In genomic region chr3:153643477-153643876, GRCh38 we compare ENCODE assay signal across 7 cellular contexts.
A peak's percentile ranks its signal among the peaks of the same experiment; 100 is the strongest.
DNase-seq lines count a peak whose midpoint lies in the region; ATAC-seq and TF ChIP-seq lines count a peak whose summit lies in the region.
"Not testable (repeated sequence)": the region's sequence is repeated elsewhere in the genome, so short reads cannot be mapped to it uniquely, and the experiment has no call there.

No MANE protein-coding gene starts in this region.

- H3K4me1 ChIP-seq in CD4-positive, alpha-beta memory T cell (ENCODE audit: insufficient read depth, low read length) = peaks cover 41% of the 10 kb centered on the region
- not testable (repeated sequence) for H3K4me1 ChIP-seq in MM.1S (ENCODE audit: low read length)
- H3K4me1 ChIP-seq in naive thymus-derived CD4-positive, alpha-beta T cell (ENCODE audit: control insufficient read depth in 2 of 2, insufficient read depth in 2 of 2, low read length in 2 of 2) = peaks cover 16 to 24% of the 10 kb centered on the region in 2 donors

- H3K4me2 ChIP-seq in MM.1S (ENCODE audit: low read depth, low read length) = not testable (repeated sequence)

- not testable (repeated sequence) for H3K9ac ChIP-seq in MM.1S (ENCODE audit: low read length)

- H3K79me2 ChIP-seq in MM.1S (ENCODE audit: low read length) = not testable (repeated sequence)

- not testable (repeated sequence) for H3K4me3 ChIP-seq in CD4-positive, alpha-beta memory T cell (ENCODE audit: low read length in 2 of 2); MM.1S (ENCODE audit: low read length); naive thymus-derived CD4-positive, alpha-beta T cell (ENCODE audit: low read length)

- CTCF ChIA-PET in CD4-positive, alpha-beta memory T cell (lab: Charles Lee; ENCODE audit: partially characterized antibody) = interaction anchor here (1.0 to 4.4 kb wide), 4 partner anchors 14 to 482 kb away, joined by 3 to 23 read pairs (median 4); no protein-coding TSS in a partner anchor
- CTCF ChIA-PET in WTC11 (lab: Charles Lee); naive thymus-derived CD4-positive, alpha-beta T cell (lab: Charles Lee): not testable (repeated sequence)
- CTCF ChIA-PET in activated CD8-positive, alpha-beta T cell treated with anti-CD3 and anti-CD28 coated beads for 36 hours (lab: Charles Lee) = interaction anchor here (0.6 kb wide), 1 partner anchor 97 kb away, joined by 4 read pairs; no protein-coding TSS in a partner anchor

- H3K27me3 Mint-ChIP-seq in CD4-positive, alpha-beta memory T cell; WTC11 (ENCODE audit: low read depth); activated CD8-positive, alpha-beta T cell treated with anti-CD3 and anti-CD28 coated beads for 36 hours; activated T-helper 17 cell treated with anti-CD3 and anti-CD28 coated beads, Interleukin-2, amount 50 U/mL, for 72 hours; activated naive CD8-positive, alpha-beta T cell treated with anti-CD3 and anti-CD28 coated beads, Interleukin-2, amount 10 ng/mL, durations not matched to agents 7 days and 5 days; naive thymus-derived CD4-positive, alpha-beta T cell: not testable (repeated sequence)

- H3K9me3 Mint-ChIP-seq in CD4-positive, alpha-beta memory T cell; activated CD8-positive, alpha-beta T cell treated with anti-CD3 and anti-CD28 coated beads for 36 hours; activated naive CD8-positive, alpha-beta T cell treated with anti-CD3 and anti-CD28 coated beads, Interleukin-2, amount 10 ng/mL, durations not matched to agents 7 days and 5 days: not testable (repeated sequence)
- H3K9me3 Mint-ChIP-seq in WTC11 = peaks cover 20% of the 10 kb centered on the region
- peaks cover 10% of the 10 kb centered on the region for H3K9me3 Mint-ChIP-seq in activated T-helper 17 cell treated with anti-CD3 and anti-CD28 coated beads, Interleukin-2, amount 50 U/mL, for 72 hours
- H3K9me3 Mint-ChIP-seq in naive thymus-derived CD4-positive, alpha-beta T cell = peaks cover 0 to 14% (median 4%) of the 10 kb centered on the region in 11 donors

- H3K27ac ChIP-seq in CD4-positive, alpha-beta memory T cell (ENCODE audit: low read depth, low read length); MM.1S (ENCODE audit: low read length); naive thymus-derived CD4-positive, alpha-beta T cell (ENCODE audit: low read depth, low read length): not testable (repeated sequence)

- not testable (repeated sequence) for H4K20me1 ChIP-seq in MM.1S (ENCODE audit: insufficient read depth, low read length)

- H3K27ac Mint-ChIP-seq in CD4-positive, alpha-beta memory T cell = peak overlapping the region; percentile 42 to 89 (median 78)
- H3K27ac Mint-ChIP-seq in WTC11 = peak overlapping the region; percentile 96
- H3K27ac Mint-ChIP-seq in activated CD8-positive, alpha-beta T cell treated with anti-CD3 and anti-CD28 coated beads for 36 hours = peak overlapping the region; percentile 22
- H3K27ac Mint-ChIP-seq in activated T-helper 17 cell treated with anti-CD3 and anti-CD28 coated beads, Interleukin-2, amount 50 U/mL, for 72 hours = peak overlapping the region; percentile 37
- peak overlapping the region; percentile 56 for H3K27ac Mint-ChIP-seq in activated naive CD8-positive, alpha-beta T cell treated with anti-CD3 and anti-CD28 coated beads, Interleukin-2, amount 10 ng/mL, durations not matched to agents 7 days and 5 days
- peak overlapping the region; percentile 6 to 84 (median 66) for H3K27ac Mint-ChIP-seq in naive thymus-derived CD4-positive, alpha-beta T cell

- POLR2A ChIA-PET in CD4-positive, alpha-beta memory T cell (lab: Charles Lee; ENCODE audit: partially characterized antibody) = interaction anchor here (1.0 to 8.1 kb wide), 4 partner anchors 17 to 483 kb away, joined by 3 to 130 read pairs (median 13); no protein-coding TSS in a partner anchor
- POLR2A ChIA-PET in WTC11 (lab: Charles Lee) = not testable (repeated sequence)
- POLR2A ChIA-PET in activated CD8-positive, alpha-beta T cell treated with anti-CD3 and anti-CD28 coated beads for 36 hours (lab: Charles Lee) = interaction anchor here (1.2 kb wide), 1 partner anchor 20 kb away, joined by 3 read pairs; no protein-coding TSS in a partner anchor
- POLR2A ChIA-PET in activated naive CD8-positive, alpha-beta T cell treated with anti-CD3 and anti-CD28 coated beads, Interleukin-2, amount 10 ng/mL, durations not matched to agents 7 days and 5 days (lab: Charles Lee) = interaction anchor here (0.8 kb wide), 1 partner anchor 22 kb away, joined by 3 read pairs; no protein-coding TSS in a partner anchor
- POLR2A ChIA-PET in naive thymus-derived CD4-positive, alpha-beta T cell (lab: Charles Lee) = interaction anchor here (0.6 to 4.6 kb wide), 4 partner anchors 21 to 482 kb away, joined by 3 to 20 read pairs (median 4); no protein-coding TSS in a partner anchor

- peak; percentile 44 to 67 (median 60) for DNase-seq in CD4-positive, alpha-beta memory T cell
- DNase-seq in MM.1S = peak; percentile 39
- DNase-seq in WTC11 (ENCODE audit: low spot score); activated naive CD8-positive, alpha-beta T cell treated with anti-CD3 and anti-CD28 coated beads, Interleukin-2, amount 10 ng/mL, durations not matched to agents 7 days and 5 days: not testable (repeated sequence)
- peak; percentile 23 for DNase-seq in activated CD8-positive, alpha-beta T cell treated with anti-CD3 and anti-CD28 coated beads for 36 hours
- peak in 7 of 9 donors; percentile 9 to 65 (median 41) for DNase-seq in naive thymus-derived CD4-positive, alpha-beta T cell

- ATAC-seq in WTC11; activated CD8-positive, alpha-beta T cell treated with anti-CD3 and anti-CD28 coated beads for 36 hours; activated T-helper 17 cell treated with anti-CD3 and anti-CD28 coated beads, Interleukin-2, amount 50 U/mL, for 72 hours (replicated peaks); activated naive CD8-positive, alpha-beta T cell treated with anti-CD3 and anti-CD28 coated beads, Interleukin-2, amount 10 ng/mL, durations not matched to agents 7 days and 5 days (ENCODE audit: low read depth); naive thymus-derived CD4-positive, alpha-beta T cell: not testable (repeated sequence)

- intact Hi-C loops in CD4-positive, alpha-beta memory T cell (cut with micrococcal nuclease) = loop anchor here (1.0 to 5.0 kb wide), 2 partner anchors 19 to 481 kb away; partner anchors contain the start of gene RAP2B
- intact Hi-C loops in activated CD8-positive, alpha-beta T cell treated with anti-CD3 and anti-CD28 coated beads for 36 hours (cut with micrococcal nuclease) = not testable (repeated sequence)
- intact Hi-C loops in naive thymus-derived CD4-positive, alpha-beta T cell (cut with micrococcal nuclease) = loop anchor here (1.0 to 5.0 kb wide), 4 partner anchors 8 to 481 kb away; partner anchors contain the start of gene RAP2B (in 1 of the 2)

- H3K36me3 ChIP-seq in CD4-positive, alpha-beta memory T cell (ENCODE audit: insufficient read depth, low read length); MM.1S (replicated peaks; ENCODE audit: insufficient read depth, low read length); naive thymus-derived CD4-positive, alpha-beta T cell (ENCODE audit: control insufficient read depth in 2 of 3, insufficient read depth in 3 of 3, low read length in 3 of 3): not testable (repeated sequence)

- H3K9me2 ChIP-seq in MM.1S (replicated peaks; ENCODE audit: insufficient read depth, low read length) = not testable (repeated sequence)

- H3K36me3 Mint-ChIP-seq in CD4-positive, alpha-beta memory T cell; WTC11; activated CD8-positive, alpha-beta T cell treated with anti-CD3 and anti-CD28 coated beads for 36 hours (ENCODE audit: low read depth); activated T-helper 17 cell treated with anti-CD3 and anti-CD28 coated beads, Interleukin-2, amount 50 U/mL, for 72 hours (ENCODE audit: low read depth): not testable (repeated sequence)
- H3K36me3 Mint-ChIP-seq in activated naive CD8-positive, alpha-beta T cell treated with anti-CD3 and anti-CD28 coated beads, Interleukin-2, amount 10 ng/mL, durations not matched to agents 7 days and 5 days = peaks cover 14% of the 10 kb centered on the region
- H3K36me3 Mint-ChIP-seq in naive thymus-derived CD4-positive, alpha-beta T cell = peaks cover 0 to 30% (median 4%) of the 10 kb centered on the region in 5 donors

- H3F3A ChIP-seq in MM.1S (ENCODE audit: insufficient read depth, low read length) = not testable (repeated sequence)

- H3K4me1 Mint-ChIP-seq in CD4-positive, alpha-beta memory T cell = peaks cover 39 to 56% (median 40%) of the 10 kb centered on the region in 4 donors
- H3K4me1 Mint-ChIP-seq in WTC11 = peaks cover 58% of the 10 kb centered on the region
- H3K4me1 Mint-ChIP-seq in activated CD8-positive, alpha-beta T cell treated with anti-CD3 and anti-CD28 coated beads for 36 hours (ENCODE audit: low read depth) = peaks cover 36% of the 10 kb centered on the region
- H3K4me1 Mint-ChIP-seq in activated T-helper 17 cell treated with anti-CD3 and anti-CD28 coated beads, Interleukin-2, amount 50 U/mL, for 72 hours = peaks cover 31% of the 10 kb centered on the region
- peaks cover 21% of the 10 kb centered on the region for H3K4me1 Mint-ChIP-seq in activated naive CD8-positive, alpha-beta T cell treated with anti-CD3 and anti-CD28 coated beads, Interleukin-2, amount 10 ng/mL, durations not matched to agents 7 days and 5 days
- H3K4me1 Mint-ChIP-seq in naive thymus-derived CD4-positive, alpha-beta T cell = peaks cover 36 to 53% (median 44%) of the 10 kb centered on the region in 7 donors

- not testable (repeated sequence) for H3K9me3 ChIP-seq in CD4-positive, alpha-beta memory T cell (ENCODE audit: control insufficient read depth in 1 of 2, low read length in 2 of 2); MM.1S (replicated peaks; ENCODE audit: insufficient read depth, low read length); naive thymus-derived CD4-positive, alpha-beta T cell (ENCODE audit: control insufficient read depth in 2 of 3, low read length in 3 of 3)

- not testable (repeated sequence) for TF ChIP-seq CTCF in MM.1S (IDR thresholded peaks at IDR 0.05; ENCODE audit: low read length); WTC11 (IDR thresholded peaks at IDR 0.05); activated CD8-positive, alpha-beta T cell treated with anti-CD3 and anti-CD28 coated beads for 36 hours (IDR thresholded peaks at IDR 0.05)

- peak overlapping the region; percentile 41 to 85 (median 75) for H3K4me3 Mint-ChIP-seq in CD4-positive, alpha-beta memory T cell
- H3K4me3 Mint-ChIP-seq in WTC11; activated CD8-positive, alpha-beta T cell treated with anti-CD3 and anti-CD28 coated beads for 36 hours: not testable (repeated sequence)
- H3K4me3 Mint-ChIP-seq in activated T-helper 17 cell treated with anti-CD3 and anti-CD28 coated beads, Interleukin-2, amount 50 U/mL, for 72 hours = peak overlapping the region; percentile 8
- peak overlapping the region; percentile 53 for H3K4me3 Mint-ChIP-seq in activated naive CD8-positive, alpha-beta T cell treated with anti-CD3 and anti-CD28 coated beads, Interleukin-2, amount 10 ng/mL, durations not matched to agents 7 days and 5 days
- peak overlapping the region in 9 of 10 donors; percentile 14 to 73 (median 60) for H3K4me3 Mint-ChIP-seq in naive thymus-derived CD4-positive, alpha-beta T cell

- not testable (repeated sequence) for H2AFZ ChIP-seq in MM.1S (ENCODE audit: low read length)

- not testable (repeated sequence) for H3K27me3 ChIP-seq in CD4-positive, alpha-beta memory T cell (ENCODE audit: insufficient read depth, low read length); MM.1S (replicated peaks; ENCODE audit: insufficient read depth, low read length); naive thymus-derived CD4-positive, alpha-beta T cell (ENCODE audit: control insufficient read depth in 2 of 2, insufficient read depth in 2 of 2, low read length in 2 of 2)

Comparison
In these comparisons a context has a peak if more than half of its experiments do, and no peak if none do; other contexts are left out.
1. H3K27ac Mint-ChIP-seq: peak in every context shown above with its lines; median percentile 96 in WTC11; 78 in CD4-positive, alpha-beta memory T cell; 66 in naive thymus-derived CD4-positive, alpha-beta T cell; 56 in activated naive CD8-positive, alpha-beta T cell treated with anti-CD3 and anti-CD28 coated beads, Interleukin-2, amount 10 ng/mL, durations not matched to agents 7 days and 5 days; 37 in activated T-helper 17 cell treated with anti-CD3 and anti-CD28 coated beads, Interleukin-2, amount 50 U/mL, for 72 hours; 22 in activated CD8-positive, alpha-beta T cell treated with anti-CD3 and anti-CD28 coated beads for 36 hours.